Comparison of ENCODE assay signal across 23 cellular contexts in genomic region chr1:38625939-38626338, GRCh38.
A peak's percentile ranks its signal among the peaks of the same experiment; 100 is the strongest.
DNase-seq lines count a peak whose midpoint lies in the region; ATAC-seq, FAIRE-seq and TF ChIP-seq lines count a peak whose summit lies in the region.
"Had no signal": no experiment of that assay in that cellular context is flagged by ENCODE, and none has a peak within 500 bp of the region (broad histone marks: within the 10 kb centered on the region; RNA-seq: fewer than 3 reads in every experiment).

No MANE protein-coding gene starts in this region.

- no peak overlapping the region for H3K56ac ChIP-seq in H1 (replicated peaks; ENCODE audit: insufficient read length, low read depth, low read length)

- H3K36me3 ChIP-seq in GM23338 (ENCODE audit: insufficient read depth) (no peaks in the 10 kb centered on the region), H1 (ENCODE audit: control insufficient read depth in 2 of 4, insufficient read depth in 4 of 4, low read length in 3 of 4) (no peaks in the 10 kb centered on the region), neuronal stem cell (replicated peaks in 1 of 2; ENCODE audit: control insufficient read depth in 2 of 2, insufficient read depth in 2 of 2, low read length in 2 of 2) (no peaks in the 10 kb centered on the region)
- H3K36me3 ChIP-seq: BLaER1 treated with 17β-estradiol and CSF1 and Interleukin-3, amounts not matched to agents 10 nM and 100 nM had no signal

- H3K14ac ChIP-seq in H1 (ENCODE audit: insufficient read length) (no peak overlapping the region), neuronal stem cell (ENCODE audit: low read length) (no peak overlapping the region)

- H3K9me3 ChIP-seq in H1 (ENCODE audit: insufficient read depth in 2 of 2, low read depth in 1 of 2, low read length in 1 of 2) (no peaks in the 10 kb centered on the region), neuronal stem cell (replicated peaks in 1 of 2; ENCODE audit: control insufficient read depth in 2 of 2, insufficient read depth in 1 of 2, low read depth in 1 of 2, low read length in 2 of 2) (no peaks in the 10 kb centered on the region)
- H3K9me3 ChIP-seq: A549 had no signal

- peak overlapping the region; percentile 63; the same call in 1 of the 2 replicates for H2AFZ ChIP-seq in GM23338
- 0 out of 2 replicates have a peak overlapping the region, but pooled peaks have one; percentile 16 for H2AFZ ChIP-seq in H1 (ENCODE audit: low read length)
- no peak overlapping the region for H2AFZ ChIP-seq in neuronal stem cell (ENCODE audit: low read length)

- CTCF ChIA-PET in H1 (lab: Charles Lee; ENCODE audit: partially characterized antibody) = interaction anchor here (0.7 to 3.9 kb wide), 5 partner anchors 16 to 558 kb away, joined by 3 to 28 read pairs (median 3); no protein-coding TSS in a partner anchor
- CTCF ChIA-PET in GM10248 (lab: Yijun Ruan, JAX) = interaction anchor here (1.3 to 1.5 kb wide), 2 partner anchors 8 to 15 kb away, joined by 4 to 5 read pairs; no protein-coding TSS in a partner anchor

- H3K4me2 ChIP-seq in GM23338 (no peak overlapping the region), H1 (ENCODE audit: insufficient read depth in 1 of 2, low read depth in 2 of 2, low read length in 2 of 2) (no peak overlapping the region), neuronal stem cell (ENCODE audit: insufficient read depth, low read length, poor library complexity, severe bottlenecking) (no peak overlapping the region)
- H3K4me2 ChIP-seq: A549; BLaER1 treated with 17β-estradiol and CSF1 and Interleukin-3, amounts not matched to agents 10 nM and 100 nM had no signal

- H3F3A ChIP-seq in GM23338 (replicated peaks; ENCODE audit: low read depth) = no peaks in the 10 kb centered on the region

- H4K20me1 ChIP-seq in GM23338 (replicated peaks; ENCODE audit: insufficient read depth) (no peaks in the 10 kb centered on the region), H1 (replicated peaks in 1 of 2; ENCODE audit: control insufficient read depth in 1 of 2, insufficient read depth in 2 of 2, low read length in 2 of 2) (no peaks in the 10 kb centered on the region)
- H4K20me1 ChIP-seq: BLaER1 treated with 17β-estradiol and CSF1 and Interleukin-3, amounts not matched to agents 10 nM and 100 nM had no signal

- H2BK120ac ChIP-seq in H1 (replicated peaks; ENCODE audit: low read depth, low read length) = no peak overlapping the region
- no peak overlapping the region for H2BK120ac ChIP-seq in neuronal stem cell (ENCODE audit: low read depth, low read length)

- H3K9me2 ChIP-seq in GM23338 (ENCODE audit: insufficient read depth) = no peaks in the 10 kb centered on the region

- H3K23ac ChIP-seq in H1 (ENCODE audit: insufficient read length) = no peak overlapping the region
- H3K23ac ChIP-seq in neuronal stem cell (ENCODE audit: low read depth, low read length, poor library complexity) = peak overlapping the region; percentile 35

- whole genome bisulfite sequencing in H1 (ENCODE audit: extremely low coverage in 1 of 2, insufficient coverage in 1 of 2, insufficient read length in 1 of 2, insufficient replicate concordance in 2 of 2, low coverage in 1 of 2, low lambda C conversion rate in 2 of 2, missing lambda C conversion rate in 1 of 2), 2 experiments = 80% methylated on average over 6 of the region's 6 CpGs; no CpG with 5 or more reads in 1 of the 2 experiments
- WGBS in neuronal stem cell (ENCODE audit: extremely low coverage in 2 of 2, insufficient read length in 2 of 2, insufficient replicate concordance in 1 of 2), 2 donors = no CpG with 5 or more reads among the region's 6 CpGs

- H2BK12ac ChIP-seq in H1 (ENCODE audit: low read depth, low read length) = no peak overlapping the region
- no peak overlapping the region for H2BK12ac ChIP-seq in neuronal stem cell (ENCODE audit: low read length)

- no peak overlapping the region for H3K27ac Mint-ChIP-seq in GM23338
- H3K27ac Mint-ChIP-seq: B cell; CD4-positive, alpha-beta T cell; CD8-positive, alpha-beta T cell had no signal

- TF ChIP-seq POLR2A in H1 (IDR thresholded peaks at IDR 0.05; ENCODE audit: control extremely low read depth in 1 of 2, low read depth in 2 of 2, low read length in 2 of 2) = no peak

- H3K4me3 ChIP-seq in GM23338 (no peak overlapping the region), H1 (ENCODE audit: extremely low read depth in 1 of 4, insufficient read depth in 2 of 4, low read depth in 3 of 4, low read length in 4 of 4) (no peak overlapping the region), neuronal stem cell (ENCODE audit: low read length in 2 of 2) (no peak overlapping the region)
- H3K4me3 ChIP-seq: A549; BLaER1 treated with 17β-estradiol and CSF1 and Interleukin-3, amounts not matched to agents 10 nM and 100 nM had no signal

- no peak for TF ChIP-seq EP300 in H1 (IDR thresholded peaks at IDR 0.05; ENCODE audit: borderline replicate concordance in 1 of 2, low read depth in 2 of 2, low read length in 2 of 2)

- no peak overlapping the region for H4K5ac ChIP-seq in H1 (ENCODE audit: insufficient read length, low read depth, low read length)

- no peaks in the 10 kb centered on the region for H3K27me3 ChIP-seq in GM23338 (ENCODE audit: insufficient read depth)
- no peaks in the 10 kb centered on the region for H3K27me3 ChIP-seq in H1 (replicated peaks in 1 of 4; ENCODE audit: control insufficient read depth in 3 of 4, extremely low read depth in 1 of 4, insufficient read depth in 3 of 4, low read length in 3 of 4)
- H3K27me3 ChIP-seq in neuronal stem cell (ENCODE audit: control insufficient read depth in 3 of 3, insufficient read depth in 3 of 3, low read depth in 1 of 3, low read length in 3 of 3) = peaks cover 0 to 2% (median 0%) of the 10 kb centered on the region in 3 experiments
- H3K27me3 ChIP-seq: BLaER1 treated with 17β-estradiol and CSF1 and Interleukin-3, amounts not matched to agents 10 nM and 100 nM had no signal

- H3K9me3 Mint-ChIP-seq in GM23338 = peaks cover 19% of the 10 kb centered on the region; the same call in 2 of the 3 replicates
- H3K9me3 Mint-ChIP-seq: CD4-positive, alpha-beta T cell had no signal

- peak in 1 of 2 experiments; percentile 52; a peak in 2 of 4 replicates for TF ChIP-seq CTCF in GM23338 (conservative IDR thresholded peaks at IDR 0.05; ENCODE audit: low read depth in 2 of 2)
- peak; percentile 21 to 57 (median 42) for TF ChIP-seq CTCF in H1 (IDR thresholded peaks at IDR 0.05; ENCODE audit: control extremely low read depth in 1 of 3, insufficient read depth in 1 of 3, low read depth in 1 of 3, low read length in 3 of 3)
- no peak for TF ChIP-seq CTCF in GM10248 (IDR thresholded peaks at IDR 0.05; ENCODE audit: control extremely low read depth, extremely low read depth, low read depth, missing control alignments)

- TF ChIP-seq RAD21 in H1 (IDR thresholded peaks at IDR 0.05 in 1 of 2, conservative IDR thresholded peaks at IDR 0.05 in 1 of 2; ENCODE audit: low read depth in 2 of 2, low read length in 2 of 2) = peak; percentile 49 to 59

- no peak for FAIRE-seq in H1 (lab: Jason Lieb, UNC)
- FAIRE-seq: A549, GM12891, GM19239 had no signal

- POLR2A ChIA-PET in H1 (lab: Charles Lee; ENCODE audit: partially characterized antibody) = no interaction called here
- POLR2A ChIA-PET in GM10248 (lab: Yijun Ruan, JAX) = no interaction called here

- H2BK20ac ChIP-seq in H1 (ENCODE audit: low read length) = no peak overlapping the region

- no peak overlapping the region for H4K91ac ChIP-seq in H1 (replicated peaks; ENCODE audit: insufficient read length, low read length)
- H4K91ac ChIP-seq in neuronal stem cell (ENCODE audit: low read depth, low read length, poor library complexity) = no peak overlapping the region

- no peak overlapping the region for H2BK15ac ChIP-seq in H1 (ENCODE audit: low read length)
- H2BK15ac ChIP-seq in neuronal stem cell (ENCODE audit: low read length) = peak overlapping the region; percentile 60

- peak; percentile 64 for ATAC-seq in GM23338
- ATAC-seq: A549; CD8-positive, alpha-beta T cell had no signal

- H3K27me3 Mint-ChIP-seq in GM23338 (ENCODE audit: insufficient read depth, low read depth, poor library complexity) = peaks cover 12% of the 10 kb centered on the region

- no peaks in the 10 kb centered on the region for H3K36me3 Mint-ChIP-seq in GM23338 (ENCODE audit: low read depth)
- H3K36me3 Mint-ChIP-seq: CD8-positive, alpha-beta T cell had no signal

- DNase-seq in GM23338 (ENCODE audit: low spot score) (no peak), H1 (ENCODE audit: low read depth in 1 of 2, low spot score in 2 of 2) (no peak), neuronal stem cell (ENCODE audit: low spot score) (no peak), GM10248 (ENCODE audit: extremely low spot score) (no peak), COLO829 (ENCODE audit: low spot score) (no peak)
- DNase-seq: AML-193; CD4-positive, alpha-beta T cell; CD8-positive, alpha-beta T cell; COR-L47; DMS 273 treated with DMSO at 0.1 percent for 48 hours; DMS153; DMS53; DMS79; DND-41; EL; GDM1 had no signal

- H3K4me3 Mint-ChIP-seq in GM23338 = no peak overlapping the region
- H3K4me3 Mint-ChIP-seq: B cell; CD4-positive, alpha-beta T cell; CD8-positive, alpha-beta T cell had no signal

- H3K4me1 ChIP-seq in GM23338 (ENCODE audit: insufficient read depth) = no peaks in the 10 kb centered on the region
- H3K4me1 ChIP-seq in H1 (replicated peaks in 1 of 4; ENCODE audit: control insufficient read depth in 3 of 4, insufficient read depth in 4 of 4, low read length in 3 of 4) = no peaks in the 10 kb centered on the region; a peak in 1 of 7 replicates
- H3K4me1 ChIP-seq in neuronal stem cell (ENCODE audit: control insufficient read depth in 2 of 2, insufficient read depth in 1 of 2, low read depth in 1 of 2, low read length in 2 of 2) = peaks cover 0 to 13% of the 10 kb centered on the region in 2 donors
- H3K4me1 ChIP-seq: A549 had no signal

- H3K4ac ChIP-seq in H1 (replicated peaks; ENCODE audit: insufficient read length, low read depth, low read length) = no peak overlapping the region
- peak overlapping the region; percentile 43 for H3K4ac ChIP-seq in neuronal stem cell (ENCODE audit: low read length)

- H3K4me1 Mint-ChIP-seq in GM23338 = peaks cover 14% of the 10 kb centered on the region
- H3K4me1 Mint-ChIP-seq: B cell had no signal

- H2BK5ac ChIP-seq in H1 (ENCODE audit: low read depth, low read length) (no peak overlapping the region), neuronal stem cell (ENCODE audit: low read length) (no peak overlapping the region)

- H3K18ac ChIP-seq in H1 (ENCODE audit: extremely low read depth, low read length) (no peak overlapping the region), neuronal stem cell (ENCODE audit: low read length) (peak overlapping the region; percentile 67)

- no peaks in the 10 kb centered on the region for H3K23me2 ChIP-seq in H1 (ENCODE audit: low read depth, low read length)

- H3K79me2 ChIP-seq in GM23338 (replicated peaks; ENCODE audit: insufficient read depth) (no peaks in the 10 kb centered on the region), H1 (ENCODE audit: control insufficient read depth in 1 of 2, insufficient read depth in 2 of 2, low read length in 2 of 2) (no peaks in the 10 kb centered on the region)

- no peak overlapping the region for H3K9ac ChIP-seq in H1 (replicated peaks in 1 of 4; ENCODE audit: extremely low read depth in 1 of 4, low read depth in 3 of 4, low read length in 3 of 4)
- no peak overlapping the region for H3K9ac ChIP-seq in neuronal stem cell (ENCODE audit: low read depth, low read length, poor library complexity)
- H3K9ac ChIP-seq: BLaER1 treated with 17β-estradiol and CSF1 and Interleukin-3, amounts not matched to agents 10 nM and 100 nM had no signal

- no peak overlapping the region for H3K27ac ChIP-seq in GM23338 (ENCODE audit: low read depth)
- H3K27ac ChIP-seq in H1 (ENCODE audit: low read depth, low read length) = no peak overlapping the region
- H3K27ac ChIP-seq in neuronal stem cell (replicated peaks; ENCODE audit: low read length) = no peak overlapping the region
- H3K27ac ChIP-seq: 22Rv1; A549; BLaER1 treated with 17β-estradiol and CSF1 and Interleukin-3, amounts not matched to agents 10 nM and 100 nM; C4-2B had no signal

- H3K79me1 ChIP-seq in H1 (ENCODE audit: low read depth, low read length) (no peaks in the 10 kb centered on the region), neuronal stem cell (ENCODE audit: low read depth, low read length) (no peaks in the 10 kb centered on the region)

- H4K8ac ChIP-seq in H1 (ENCODE audit: extremely low read depth, insufficient read depth, low read length) (no peak overlapping the region), neuronal stem cell (ENCODE audit: low read depth, low read length) (no peak overlapping the region)

- no peak overlapping the region for H2AK5ac ChIP-seq in H1 (ENCODE audit: low read depth, low read length)
- H2AK5ac ChIP-seq in neuronal stem cell (ENCODE audit: low read depth, low read length) = peak overlapping the region; percentile 40
